ENCODE assay signal across 1 cellular context in the genomic region with DNA sequence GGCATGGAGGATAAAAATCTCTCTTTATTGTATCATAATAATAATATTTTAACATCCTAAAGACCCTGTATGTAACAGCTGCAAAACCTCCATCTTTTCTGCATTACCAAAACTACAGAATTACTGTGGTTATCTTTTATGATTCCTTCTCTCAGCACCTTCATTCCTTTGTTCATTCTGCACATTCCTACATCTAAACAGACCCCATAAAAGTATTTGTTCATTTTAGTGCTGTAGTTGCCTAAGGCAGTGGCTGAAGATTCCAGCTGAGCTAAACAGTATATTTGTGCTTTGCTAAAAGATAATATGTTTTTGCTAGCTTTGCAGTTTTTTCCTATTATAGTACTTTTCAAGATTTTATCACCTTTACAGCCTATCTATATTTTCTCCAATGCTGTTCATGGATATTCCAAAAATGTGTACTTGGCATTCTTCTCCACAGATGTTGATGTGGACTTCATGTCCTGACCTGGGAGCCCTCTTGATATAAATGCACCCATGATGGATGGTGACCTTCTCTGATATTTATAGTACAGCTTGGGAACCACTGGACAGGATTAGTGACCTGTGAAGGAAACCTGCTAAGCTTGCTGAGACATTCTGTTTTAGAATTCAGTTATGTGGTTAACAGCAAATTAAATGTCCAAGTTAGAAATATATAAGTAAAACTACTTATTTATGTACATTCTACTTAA.
TF ChIP-seq lines count a peak whose summit lies in the region.

No MANE protein-coding gene starts in this region.

TF ChIP-seq in HepG2, 621 proteins besides CTCF, POLR2A, EP300 and RAD21:
- TF ChIP-seq, protein P1, sequence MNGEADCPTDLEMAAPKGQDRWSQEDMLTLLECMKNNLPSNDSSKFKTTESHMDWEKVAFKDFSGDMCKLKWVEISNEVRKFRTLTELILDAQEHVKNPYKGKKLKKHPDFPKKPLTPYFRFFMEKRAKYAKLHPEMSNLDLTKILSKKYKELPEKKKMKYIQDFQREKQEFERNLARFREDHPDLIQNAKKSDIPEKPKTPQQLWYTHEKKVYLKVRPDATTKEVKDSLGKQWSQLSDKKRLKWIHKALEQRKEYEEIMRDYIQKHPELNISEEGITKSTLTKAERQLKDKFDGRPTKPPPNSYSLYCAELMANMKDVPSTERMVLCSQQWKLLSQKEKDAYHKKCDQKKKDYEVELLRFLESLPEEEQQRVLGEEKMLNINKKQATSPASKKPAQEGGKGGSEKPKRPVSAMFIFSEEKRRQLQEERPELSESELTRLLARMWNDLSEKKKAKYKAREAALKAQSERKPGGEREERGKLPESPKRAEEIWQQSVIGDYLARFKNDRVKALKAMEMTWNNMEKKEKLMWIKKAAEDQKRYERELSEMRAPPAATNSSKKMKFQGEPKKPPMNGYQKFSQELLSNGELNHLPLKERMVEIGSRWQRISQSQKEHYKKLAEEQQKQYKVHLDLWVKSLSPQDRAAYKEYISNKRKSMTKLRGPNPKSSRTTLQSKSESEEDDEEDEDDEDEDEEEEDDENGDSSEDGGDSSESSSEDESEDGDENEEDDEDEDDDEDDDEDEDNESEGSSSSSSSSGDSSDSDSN (CRISPR knock-in tag; IDR thresholded peaks at IDR 0.05): no peak
- TF ChIP-seq JDP2 (CRISPR knock-in tag; IDR thresholded peaks at IDR 0.05; ENCODE audit: borderline replicate concordance) (no peak), MAFF (IDR thresholded peaks at IDR 0.05; ENCODE audit: low read depth, low read length) (peak; percentile 69), ZNF468 (CRISPR knock-in tag; IDR thresholded peaks at IDR 0.05) (no peak), FIP1L1 (IDR thresholded peaks at IDR 0.05; ENCODE audit: borderline replicate concordance, insufficient read depth, low read depth, low read length) (no peak), ZNF138 (CRISPR knock-in tag; IDR thresholded peaks at IDR 0.05; ENCODE audit: low read depth) (no peak), CBX1 (IDR thresholded peaks at IDR 0.05; ENCODE audit: low read depth) (no peak), HHEX (CRISPR knock-in tag; IDR thresholded peaks at IDR 0.05) (no peak), ZNF451 (CRISPR knock-in tag; IDR thresholded peaks at IDR 0.05) (no peak), SMAD3 (CRISPR knock-in tag; IDR thresholded peaks at IDR 0.05) (no peak), MAFK (conservative IDR thresholded peaks at IDR 0.05 in 1 of 2, IDR thresholded peaks at IDR 0.05 in 1 of 2; ENCODE audit: low read length in 2 of 2) (peak; percentile 42 to 78), ZNF570 (CRISPR knock-in tag; IDR thresholded peaks at IDR 0.05; ENCODE audit: borderline replicate concordance) (no peak)
- TF ChIP-seq, protein P2, sequence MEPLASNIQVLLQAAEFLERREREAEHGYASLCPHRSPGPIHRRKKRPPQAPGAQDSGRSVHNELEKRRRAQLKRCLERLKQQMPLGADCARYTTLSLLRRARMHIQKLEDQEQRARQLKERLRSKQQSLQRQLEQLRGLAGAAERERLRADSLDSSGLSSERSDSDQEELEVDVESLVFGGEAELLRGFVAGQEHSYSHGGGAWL (CRISPR knock-in tag; IDR thresholded peaks at IDR 0.05): no peak
